ENCODE assay signal across 2 cellular contexts in genomic region chr15:36755341-36755740, GRCh38.
TF ChIP-seq lines count a peak whose summit lies in the region.

No MANE protein-coding gene starts in this region.

TF ChIP-seq in GM23338, 12 proteins besides CTCF, POLR2A, EP300 and RAD21 (continued from another document):
- TF ChIP-seq ETS1 (IDR thresholded peaks at IDR 0.05) (no peak), EZH2phosphoT487 (IDR thresholded peaks at IDR 0.05; ENCODE audit: unreplicated experiment) (no peak), CREB1 (CRISPR knock-in tag; IDR thresholded peaks at IDR 0.05; ENCODE audit: low read depth) (no peak)
- TF ChIP-seq, protein P1, sequence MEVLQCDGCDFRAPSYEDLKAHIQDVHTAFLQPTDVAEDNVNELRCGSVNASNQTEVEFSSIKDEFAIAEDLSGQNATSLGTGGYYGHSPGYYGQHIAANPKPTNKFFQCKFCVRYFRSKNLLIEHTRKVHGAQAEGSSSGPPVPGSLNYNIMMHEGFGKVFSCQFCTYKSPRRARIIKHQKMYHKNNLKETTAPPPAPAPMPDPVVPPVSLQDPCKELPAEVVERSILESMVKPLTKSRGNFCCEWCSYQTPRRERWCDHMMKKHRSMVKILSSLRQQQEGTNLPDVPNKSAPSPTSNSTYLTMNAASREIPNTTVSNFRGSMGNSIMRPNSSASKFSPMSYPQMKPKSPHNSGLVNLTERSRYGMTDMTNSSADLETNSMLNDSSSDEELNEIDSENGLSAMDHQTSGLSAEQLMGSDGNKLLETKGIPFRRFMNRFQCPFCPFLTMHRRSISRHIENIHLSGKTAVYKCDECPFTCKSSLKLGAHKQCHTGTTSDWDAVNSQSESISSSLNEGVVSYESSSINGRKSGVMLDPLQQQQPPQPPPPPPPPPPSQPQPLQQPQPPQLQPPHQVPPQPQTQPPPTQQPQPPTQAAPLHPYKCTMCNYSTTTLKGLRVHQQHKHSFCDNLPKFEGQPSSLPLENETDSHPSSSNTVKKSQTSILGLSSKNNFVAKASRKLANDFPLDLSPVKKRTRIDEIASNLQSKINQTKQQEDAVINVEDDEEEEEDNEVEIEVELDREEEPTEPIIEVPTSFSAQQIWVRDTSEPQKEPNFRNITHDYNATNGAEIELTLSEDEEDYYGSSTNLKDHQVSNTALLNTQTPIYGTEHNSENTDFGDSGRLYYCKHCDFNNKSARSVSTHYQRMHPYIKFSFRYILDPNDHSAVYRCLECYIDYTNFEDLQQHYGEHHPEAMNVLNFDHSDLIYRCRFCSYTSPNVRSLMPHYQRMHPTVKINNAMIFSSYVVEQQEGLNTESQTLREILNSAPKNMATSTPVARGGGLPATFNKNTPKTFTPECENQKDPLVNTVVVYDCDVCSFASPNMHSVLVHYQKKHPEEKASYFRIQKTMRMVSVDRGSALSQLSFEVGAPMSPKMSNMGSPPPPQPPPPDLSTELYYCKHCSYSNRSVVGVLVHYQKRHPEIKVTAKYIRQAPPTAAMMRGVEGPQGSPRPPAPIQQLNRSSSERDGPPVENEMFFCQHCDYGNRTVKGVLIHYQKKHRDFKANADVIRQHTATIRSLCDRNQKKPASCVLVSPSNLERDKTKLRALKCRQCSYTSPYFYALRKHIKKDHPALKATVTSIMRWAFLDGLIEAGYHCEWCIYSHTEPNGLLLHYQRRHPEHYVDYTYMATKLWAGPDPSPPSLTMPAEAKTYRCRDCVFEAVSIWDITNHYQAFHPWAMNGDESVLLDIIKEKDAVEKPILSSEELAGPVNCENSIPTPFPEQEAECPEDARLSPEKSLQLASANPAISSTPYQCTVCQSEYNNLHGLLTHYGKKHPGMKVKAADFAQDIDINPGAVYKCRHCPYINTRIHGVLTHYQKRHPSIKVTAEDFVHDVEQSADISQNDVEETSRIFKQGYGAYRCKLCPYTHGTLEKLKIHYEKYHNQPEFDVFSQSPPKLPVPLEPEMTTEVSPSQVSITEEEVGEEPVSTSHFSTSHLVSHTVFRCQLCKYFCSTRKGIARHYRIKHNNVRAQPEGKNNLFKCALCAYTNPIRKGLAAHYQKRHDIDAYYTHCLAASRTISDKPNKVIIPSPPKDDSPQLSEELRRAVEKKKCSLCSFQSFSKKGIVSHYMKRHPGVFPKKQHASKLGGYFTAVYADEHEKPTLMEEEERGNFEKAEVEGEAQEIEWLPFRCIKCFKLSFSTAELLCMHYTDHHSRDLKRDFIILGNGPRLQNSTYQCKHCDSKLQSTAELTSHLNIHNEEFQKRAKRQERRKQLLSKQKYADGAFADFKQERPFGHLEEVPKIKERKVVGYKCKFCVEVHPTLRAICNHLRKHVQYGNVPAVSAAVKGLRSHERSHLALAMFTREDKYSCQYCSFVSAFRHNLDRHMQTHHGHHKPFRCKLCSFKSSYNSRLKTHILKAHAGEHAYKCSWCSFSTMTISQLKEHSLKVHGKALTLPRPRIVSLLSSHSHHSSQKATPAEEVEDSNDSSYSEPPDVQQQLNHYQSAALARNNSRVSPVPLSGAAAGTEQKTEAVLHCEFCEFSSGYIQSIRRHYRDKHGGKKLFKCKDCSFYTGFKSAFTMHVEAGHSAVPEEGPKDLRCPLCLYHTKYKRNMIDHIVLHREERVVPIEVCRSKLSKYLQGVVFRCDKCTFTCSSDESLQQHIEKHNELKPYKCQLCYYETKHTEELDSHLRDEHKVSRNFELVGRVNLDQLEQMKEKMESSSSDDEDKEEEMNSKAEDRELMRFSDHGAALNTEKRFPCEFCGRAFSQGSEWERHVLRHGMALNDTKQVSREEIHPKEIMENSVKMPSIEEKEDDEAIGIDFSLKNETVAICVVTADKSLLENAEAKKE (CRISPR knock-in tag; IDR thresholded peaks at IDR 0.05) = no peak
- TF ChIP-seq, protein P2, sequence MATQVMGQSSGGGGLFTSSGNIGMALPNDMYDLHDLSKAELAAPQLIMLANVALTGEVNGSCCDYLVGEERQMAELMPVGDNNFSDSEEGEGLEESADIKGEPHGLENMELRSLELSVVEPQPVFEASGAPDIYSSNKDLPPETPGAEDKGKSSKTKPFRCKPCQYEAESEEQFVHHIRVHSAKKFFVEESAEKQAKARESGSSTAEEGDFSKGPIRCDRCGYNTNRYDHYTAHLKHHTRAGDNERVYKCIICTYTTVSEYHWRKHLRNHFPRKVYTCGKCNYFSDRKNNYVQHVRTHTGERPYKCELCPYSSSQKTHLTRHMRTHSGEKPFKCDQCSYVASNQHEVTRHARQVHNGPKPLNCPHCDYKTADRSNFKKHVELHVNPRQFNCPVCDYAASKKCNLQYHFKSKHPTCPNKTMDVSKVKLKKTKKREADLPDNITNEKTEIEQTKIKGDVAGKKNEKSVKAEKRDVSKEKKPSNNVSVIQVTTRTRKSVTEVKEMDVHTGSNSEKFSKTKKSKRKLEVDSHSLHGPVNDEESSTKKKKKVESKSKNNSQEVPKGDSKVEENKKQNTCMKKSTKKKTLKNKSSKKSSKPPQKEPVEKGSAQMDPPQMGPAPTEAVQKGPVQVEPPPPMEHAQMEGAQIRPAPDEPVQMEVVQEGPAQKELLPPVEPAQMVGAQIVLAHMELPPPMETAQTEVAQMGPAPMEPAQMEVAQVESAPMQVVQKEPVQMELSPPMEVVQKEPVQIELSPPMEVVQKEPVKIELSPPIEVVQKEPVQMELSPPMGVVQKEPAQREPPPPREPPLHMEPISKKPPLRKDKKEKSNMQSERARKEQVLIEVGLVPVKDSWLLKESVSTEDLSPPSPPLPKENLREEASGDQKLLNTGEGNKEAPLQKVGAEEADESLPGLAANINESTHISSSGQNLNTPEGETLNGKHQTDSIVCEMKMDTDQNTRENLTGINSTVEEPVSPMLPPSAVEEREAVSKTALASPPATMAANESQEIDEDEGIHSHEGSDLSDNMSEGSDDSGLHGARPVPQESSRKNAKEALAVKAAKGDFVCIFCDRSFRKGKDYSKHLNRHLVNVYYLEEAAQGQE (IDR thresholded peaks at IDR 0.05; ENCODE audit: unreplicated experiment) = no peak

TF ChIP-seq in H1, 55 proteins besides CTCF, POLR2A, EP300 and RAD21 (continued from another document):
- TF ChIP-seq, protein P3, sequence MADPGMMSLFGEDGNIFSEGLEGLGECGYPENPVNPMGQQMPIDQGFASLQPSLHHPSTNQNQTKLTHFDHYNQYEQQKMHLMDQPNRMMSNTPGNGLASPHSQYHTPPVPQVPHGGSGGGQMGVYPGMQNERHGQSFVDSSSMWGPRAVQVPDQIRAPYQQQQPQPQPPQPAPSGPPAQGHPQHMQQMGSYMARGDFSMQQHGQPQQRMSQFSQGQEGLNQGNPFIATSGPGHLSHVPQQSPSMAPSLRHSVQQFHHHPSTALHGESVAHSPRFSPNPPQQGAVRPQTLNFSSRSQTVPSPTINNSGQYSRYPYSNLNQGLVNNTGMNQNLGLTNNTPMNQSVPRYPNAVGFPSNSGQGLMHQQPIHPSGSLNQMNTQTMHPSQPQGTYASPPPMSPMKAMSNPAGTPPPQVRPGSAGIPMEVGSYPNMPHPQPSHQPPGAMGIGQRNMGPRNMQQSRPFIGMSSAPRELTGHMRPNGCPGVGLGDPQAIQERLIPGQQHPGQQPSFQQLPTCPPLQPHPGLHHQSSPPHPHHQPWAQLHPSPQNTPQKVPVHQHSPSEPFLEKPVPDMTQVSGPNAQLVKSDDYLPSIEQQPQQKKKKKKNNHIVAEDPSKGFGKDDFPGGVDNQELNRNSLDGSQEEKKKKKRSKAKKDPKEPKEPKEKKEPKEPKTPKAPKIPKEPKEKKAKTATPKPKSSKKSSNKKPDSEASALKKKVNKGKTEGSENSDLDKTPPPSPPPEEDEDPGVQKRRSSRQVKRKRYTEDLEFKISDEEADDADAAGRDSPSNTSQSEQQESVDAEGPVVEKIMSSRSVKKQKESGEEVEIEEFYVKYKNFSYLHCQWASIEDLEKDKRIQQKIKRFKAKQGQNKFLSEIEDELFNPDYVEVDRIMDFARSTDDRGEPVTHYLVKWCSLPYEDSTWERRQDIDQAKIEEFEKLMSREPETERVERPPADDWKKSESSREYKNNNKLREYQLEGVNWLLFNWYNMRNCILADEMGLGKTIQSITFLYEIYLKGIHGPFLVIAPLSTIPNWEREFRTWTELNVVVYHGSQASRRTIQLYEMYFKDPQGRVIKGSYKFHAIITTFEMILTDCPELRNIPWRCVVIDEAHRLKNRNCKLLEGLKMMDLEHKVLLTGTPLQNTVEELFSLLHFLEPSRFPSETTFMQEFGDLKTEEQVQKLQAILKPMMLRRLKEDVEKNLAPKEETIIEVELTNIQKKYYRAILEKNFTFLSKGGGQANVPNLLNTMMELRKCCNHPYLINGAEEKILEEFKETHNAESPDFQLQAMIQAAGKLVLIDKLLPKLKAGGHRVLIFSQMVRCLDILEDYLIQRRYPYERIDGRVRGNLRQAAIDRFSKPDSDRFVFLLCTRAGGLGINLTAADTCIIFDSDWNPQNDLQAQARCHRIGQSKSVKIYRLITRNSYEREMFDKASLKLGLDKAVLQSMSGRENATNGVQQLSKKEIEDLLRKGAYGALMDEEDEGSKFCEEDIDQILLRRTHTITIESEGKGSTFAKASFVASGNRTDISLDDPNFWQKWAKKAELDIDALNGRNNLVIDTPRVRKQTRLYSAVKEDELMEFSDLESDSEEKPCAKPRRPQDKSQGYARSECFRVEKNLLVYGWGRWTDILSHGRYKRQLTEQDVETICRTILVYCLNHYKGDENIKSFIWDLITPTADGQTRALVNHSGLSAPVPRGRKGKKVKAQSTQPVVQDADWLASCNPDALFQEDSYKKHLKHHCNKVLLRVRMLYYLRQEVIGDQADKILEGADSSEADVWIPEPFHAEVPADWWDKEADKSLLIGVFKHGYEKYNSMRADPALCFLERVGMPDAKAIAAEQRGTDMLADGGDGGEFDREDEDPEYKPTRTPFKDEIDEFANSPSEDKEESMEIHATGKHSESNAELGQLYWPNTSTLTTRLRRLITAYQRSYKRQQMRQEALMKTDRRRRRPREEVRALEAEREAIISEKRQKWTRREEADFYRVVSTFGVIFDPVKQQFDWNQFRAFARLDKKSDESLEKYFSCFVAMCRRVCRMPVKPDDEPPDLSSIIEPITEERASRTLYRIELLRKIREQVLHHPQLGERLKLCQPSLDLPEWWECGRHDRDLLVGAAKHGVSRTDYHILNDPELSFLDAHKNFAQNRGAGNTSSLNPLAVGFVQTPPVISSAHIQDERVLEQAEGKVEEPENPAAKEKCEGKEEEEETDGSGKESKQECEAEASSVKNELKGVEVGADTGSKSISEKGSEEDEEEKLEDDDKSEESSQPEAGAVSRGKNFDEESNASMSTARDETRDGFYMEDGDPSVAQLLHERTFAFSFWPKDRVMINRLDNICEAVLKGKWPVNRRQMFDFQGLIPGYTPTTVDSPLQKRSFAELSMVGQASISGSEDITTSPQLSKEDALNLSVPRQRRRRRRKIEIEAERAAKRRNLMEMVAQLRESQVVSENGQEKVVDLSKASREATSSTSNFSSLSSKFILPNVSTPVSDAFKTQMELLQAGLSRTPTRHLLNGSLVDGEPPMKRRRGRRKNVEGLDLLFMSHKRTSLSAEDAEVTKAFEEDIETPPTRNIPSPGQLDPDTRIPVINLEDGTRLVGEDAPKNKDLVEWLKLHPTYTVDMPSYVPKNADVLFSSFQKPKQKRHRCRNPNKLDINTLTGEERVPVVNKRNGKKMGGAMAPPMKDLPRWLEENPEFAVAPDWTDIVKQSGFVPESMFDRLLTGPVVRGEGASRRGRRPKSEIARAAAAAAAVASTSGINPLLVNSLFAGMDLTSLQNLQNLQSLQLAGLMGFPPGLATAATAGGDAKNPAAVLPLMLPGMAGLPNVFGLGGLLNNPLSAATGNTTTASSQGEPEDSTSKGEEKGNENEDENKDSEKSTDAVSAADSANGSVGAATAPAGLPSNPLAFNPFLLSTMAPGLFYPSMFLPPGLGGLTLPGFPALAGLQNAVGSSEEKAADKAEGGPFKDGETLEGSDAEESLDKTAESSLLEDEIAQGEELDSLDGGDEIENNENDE (IDR thresholded peaks at IDR 0.05; ENCODE audit: insufficient replicate concordance, low read length) = no peak
- no peak for TF ChIP-seq HDAC2 (IDR thresholded peaks at IDR 0.05; ENCODE audit: borderline replicate concordance in 1 of 2, low read depth in 2 of 2, low read length in 2 of 2)
- TF ChIP-seq, protein P4, sequence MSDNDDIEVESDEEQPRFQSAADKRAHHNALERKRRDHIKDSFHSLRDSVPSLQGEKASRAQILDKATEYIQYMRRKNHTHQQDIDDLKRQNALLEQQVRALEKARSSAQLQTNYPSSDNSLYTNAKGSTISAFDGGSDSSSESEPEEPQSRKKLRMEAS (IDR thresholded peaks at IDR 0.05) = no peak
- no peak for TF ChIP-seq ASH2L (IDR thresholded peaks at IDR 0.05; ENCODE audit: low read length)
- no peak for TF ChIP-seq PHF8 (conservative IDR thresholded peaks at IDR 0.05; ENCODE audit: low read depth, low read length)
- TF ChIP-seq GABPA (IDR thresholded peaks at IDR 0.05; ENCODE audit: borderline replicate concordance, insufficient read depth, low read length) = no peak
- TF ChIP-seq CHD2 (IDR thresholded peaks at IDR 0.05; ENCODE audit: low read length) = no peak
- no peak for TF ChIP-seq E2F6 (IDR thresholded peaks at IDR 0.05)
- no peak for TF ChIP-seq SAP30 (IDR thresholded peaks at IDR 0.05; ENCODE audit: insufficient read depth, insufficient replicate concordance, low read length)
TF ChIP-seq in H1: peak in this region for 0.
